ENCODE assay signal across 8 cellular contexts in genomic region chr17:59619313-59620063, GRCh38. TPM values are rescaled to one million over a fixed set of nuclear protein-coding genes. Genes with fewer than 3 reads are reported as not detected.
DNase-seq lines count a peak whose midpoint lies in the region; ATAC-seq and TF ChIP-seq lines count a peak whose summit lies in the region.

Gene CLTC (plus strand): TSS chr17:59619895. CDS start chr17:59620132, 237 bp downstream.

- peak within 1 kb of the TSS; percentile 99 for H3K27ac ChIP-seq in left ventricle myocardium inferior (replicated peaks)

- ATAC-seq in HG02884 (IDR thresholded peaks at IDR 0.05; ENCODE audit: unreplicated experiment) (peak; percentile 72), T-helper 17 cell (peak; percentile 89)

- intact Hi-C loops in left ventricle myocardium inferior (cut with micrococcal nuclease) = no loop called here

- peak within 1 kb of the TSS; percentile 99 for H3K27ac Mint-ChIP-seq in T-helper 17 cell
- peak within 1 kb of the TSS; percentile 100 for H3K27ac Mint-ChIP-seq in progenitor cell of endocrine pancreas

- H3K36me3 Mint-ChIP-seq in T-helper 17 cell (ENCODE audit: low read depth) (no peaks in the 10 kb centered on the region), progenitor cell of endocrine pancreas (ENCODE audit: insufficient read depth) (peaks cover 1% of the 10 kb centered on the region)

- H3K4me1 Mint-ChIP-seq in T-helper 17 cell = peaks cover 29% of the 10 kb centered on the region
- peaks cover 38% of the 10 kb centered on the region for H3K4me1 Mint-ChIP-seq in progenitor cell of endocrine pancreas (ENCODE audit: low read depth)

- peaks cover 67% of the 10 kb centered on the region for H3K4me1 ChIP-seq in left ventricle myocardium inferior

- peak within 1 kb of the TSS; percentile 93 for H3K4me3 Mint-ChIP-seq in T-helper 17 cell
- H3K4me3 Mint-ChIP-seq in progenitor cell of endocrine pancreas (ENCODE audit: low read depth) = peak within 1 kb of the TSS; percentile 94

- no peaks in the 10 kb centered on the region for H3K9me3 Mint-ChIP-seq in progenitor cell of endocrine pancreas (ENCODE audit: low read depth)

- TF ChIP-seq CTCF in GM13977 (IDR thresholded peaks at IDR 0.05; ENCODE audit: extremely low read depth, insufficient read depth, missing control alignments) = no peak
- TF ChIP-seq CTCF in left ventricle myocardium inferior (IDR thresholded peaks at IDR 0.05; ENCODE audit: borderline replicate concordance) = no peak
- no peak for TF ChIP-seq CTCF in progenitor cell of endocrine pancreas (IDR thresholded peaks at IDR 0.05; ENCODE audit: unreplicated experiment)

- no peaks in the 10 kb centered on the region for H3K9me3 ChIP-seq in T-helper 17 cell (ENCODE audit: control insufficient read depth, low read length, poor library complexity, severe bottlenecking)
- H3K9me3 ChIP-seq in left ventricle myocardium inferior (replicated peaks) = no peaks in the 10 kb centered on the region

- H3K27me3 Mint-ChIP-seq in T-helper 17 cell = no peaks in the 10 kb centered on the region
- H3K27me3 Mint-ChIP-seq in progenitor cell of endocrine pancreas = no peaks in the 10 kb centered on the region

- H3K4me3 ChIP-seq in left ventricle myocardium inferior = peak within 1 kb of the TSS; percentile 92

- H3K36me3 ChIP-seq in left ventricle myocardium inferior = no peaks in the 10 kb centered on the region

- in situ Hi-C loops in GM13977 (cut with MboI; ENCODE audit: low pct_unique_long_range_greater_than_20kb, low sequenced_read_pairs, unreplicated experiment) = no loop called here

- peak; percentile 82 for DNase-seq in GM13977 (ENCODE audit: low spot score)
- peak; percentile 86 for DNase-seq in NCI-H1694 (lab: John Stamatoyannopoulos, UW)
- DNase-seq in T-helper 17 cell = peak; percentile 87 to 88 (median 88)
- DNase-seq in amygdala (lab: John Stamatoyannopoulos, UW) = peak; percentile 67 to 99 (median 94)
- DNase-seq in left ventricle myocardium inferior = peak; percentile 90
- DNase-seq in progenitor cell of endocrine pancreas (ENCODE audit: low spot score, unreplicated experiment) = peak; percentile 75
- peak; percentile 94 for DNase-seq in ureter (ENCODE audit: low spot score)

- H3K27me3 ChIP-seq in left ventricle myocardium inferior (ENCODE audit: low read depth) = no peaks in the 10 kb centered on the region

RNA-seq across cellular contexts. Expression of gene CLTC, which starts in this region (rescaled TPM):
- total RNA-seq in T-helper 17 cell (10 to 100 TPM; 87.7 to 89.3 TPM), left ventricle myocardium inferior (162 TPM), progenitor cell of endocrine pancreas (185 and 195 TPM in 2 replicates), ureter (293 TPM)

Comparison
In these comparisons a context has a peak if more than half of its experiments do, and no peak if none do; other contexts are left out.
1. Peak in every context shown above with its lines: DNase-seq, ATAC-seq, H3K4me3 ChIP-seq and H3K27ac ChIP-seq.